21 cellular contexts compared by ENCODE assay signal in genomic region chr3:94626599-94626998, GRCh38.
"Had no signal": no experiment of that assay in that cellular context is flagged by ENCODE, and none has a peak within 500 bp of the region (broad histone marks: within the 10 kb centered on the region; RNA-seq: fewer than 3 reads in every experiment).

No MANE protein-coding gene starts in this region.

- H3K4me1 Mint-ChIP-seq: activated CD4-positive, alpha-beta memory T cell treated with anti-CD3 and anti-CD28 coated beads, Interleukin-2, amount 10 ng/mL, durations not matched to agents 7 days and 5 days; activated CD8-positive, alpha-beta memory T cell treated with anti-CD3 and anti-CD28 coated beads, Interleukin-2, amount 10 ng/mL, durations not matched to agents 7 days and 5 days; activated naive CD8-positive, alpha-beta T cell treated with anti-CD3 and anti-CD28 coated beads for 36 hours; naive thymus-derived CD8-positive, alpha-beta T cell; T-cell had no signal

- H3K4me3 ChIP-seq: body of pancreas, dorsolateral prefrontal cortex, gastrocnemius medialis, heart left ventricle, thyroid gland had no signal

- H3K9me3 Mint-ChIP-seq: activated CD4-positive, alpha-beta memory T cell treated with anti-CD3 and anti-CD28 coated beads, Interleukin-2, amount 10 ng/mL, durations not matched to agents 7 days and 5 days had no signal

- H3K27ac ChIP-seq: body of pancreas, dorsolateral prefrontal cortex, gastrocnemius medialis, heart left ventricle, thyroid gland had no signal

- H3K9me3 ChIP-seq: body of pancreas, gastrocnemius medialis, heart left ventricle, thyroid gland had no signal

- H3K36me3 ChIP-seq: gastrocnemius medialis, heart left ventricle, thyroid gland had no signal

- H3K4me1 ChIP-seq: body of pancreas, gastrocnemius medialis, heart left ventricle, thyroid gland had no signal

- ATAC-seq: activated CD8-positive, alpha-beta memory T cell treated with anti-CD3 and anti-CD28 coated beads, Interleukin-2, amount 10 ng/mL, durations not matched to agents 7 days and 5 days; body of pancreas; gastrocnemius medialis; left cardiac atrium; naive thymus-derived CD8-positive, alpha-beta T cell; T-cell had no signal

- DNase-seq: activated CD4-positive, alpha-beta memory T cell treated with anti-CD3 and anti-CD28 coated beads, Interleukin-2, amount 10 ng/mL, durations not matched to agents 7 days and 5 days; activated CD4-positive, alpha-beta T cell treated with anti-CD3 and anti-CD28 coated beads for 48 hours; activated CD4-positive, CD25-positive, alpha-beta regulatory T cell; activated CD8-positive, alpha-beta memory T cell treated with anti-CD3 and anti-CD28 coated beads, Interleukin-2, amount 10 ng/mL, durations not matched to agents 7 days and 5 days; activated naive CD8-positive, alpha-beta T cell treated with anti-CD3 and anti-CD28 coated beads for 36 hours; body of pancreas; caudate nucleus; dorsolateral prefrontal cortex; gastrocnemius medialis; heart left ventricle; left cardiac atrium; mesendoderm; naive thymus-derived CD8-positive, alpha-beta T cell; nucleus accumbens; retina; stimulated activated CD4-positive, alpha-beta T cell treated with anti-CD3 and anti-CD28 coated beads, Interleukin-12 subunit alpha, Interleukin-12 subunit beta, amount 100 ng/mL, for 4 hours; stimulated activated CD4-positive, alpha-beta T cell treated with anti-CD3 and anti-CD28 coated beads, Interleukin-1b, Interleukin-23, amount 100 ng/mL, for 48 hours; stimulated activated CD8-positive, alpha-beta memory T cell treated with anti-CD3 and anti-CD28 coated beads, Interleukin-4, amount 100 ng/mL, for 48 hours; stimulated activated naive CD4-positive, alpha-beta T cell treated with Interleukin-2 at 50 U/mL for 16 hours; T-cell; thyroid gland had no signal

- H3K36me3 Mint-ChIP-seq: activated CD8-positive, alpha-beta memory T cell treated with anti-CD3 and anti-CD28 coated beads, Interleukin-2, amount 10 ng/mL, durations not matched to agents 7 days and 5 days; activated naive CD8-positive, alpha-beta T cell treated with anti-CD3 and anti-CD28 coated beads for 36 hours; naive thymus-derived CD8-positive, alpha-beta T cell; T-cell had no signal

- H3K4me3 Mint-ChIP-seq: activated CD4-positive, alpha-beta memory T cell treated with anti-CD3 and anti-CD28 coated beads, Interleukin-2, amount 10 ng/mL, durations not matched to agents 7 days and 5 days; activated CD8-positive, alpha-beta memory T cell treated with anti-CD3 and anti-CD28 coated beads, Interleukin-2, amount 10 ng/mL, durations not matched to agents 7 days and 5 days; activated naive CD8-positive, alpha-beta T cell treated with anti-CD3 and anti-CD28 coated beads for 36 hours; naive thymus-derived CD8-positive, alpha-beta T cell; T-cell had no signal

- H3K27ac Mint-ChIP-seq: activated CD4-positive, alpha-beta memory T cell treated with anti-CD3 and anti-CD28 coated beads, Interleukin-2, amount 10 ng/mL, durations not matched to agents 7 days and 5 days; activated CD8-positive, alpha-beta memory T cell treated with anti-CD3 and anti-CD28 coated beads, Interleukin-2, amount 10 ng/mL, durations not matched to agents 7 days and 5 days; activated naive CD8-positive, alpha-beta T cell treated with anti-CD3 and anti-CD28 coated beads for 36 hours; naive thymus-derived CD8-positive, alpha-beta T cell; T-cell had no signal

- H3K27me3 Mint-ChIP-seq: activated CD4-positive, alpha-beta memory T cell treated with anti-CD3 and anti-CD28 coated beads, Interleukin-2, amount 10 ng/mL, durations not matched to agents 7 days and 5 days; activated CD8-positive, alpha-beta memory T cell treated with anti-CD3 and anti-CD28 coated beads, Interleukin-2, amount 10 ng/mL, durations not matched to agents 7 days and 5 days; activated naive CD8-positive, alpha-beta T cell treated with anti-CD3 and anti-CD28 coated beads for 36 hours; naive thymus-derived CD8-positive, alpha-beta T cell; T-cell had no signal

- H3K27me3 ChIP-seq: body of pancreas, gastrocnemius medialis, heart left ventricle, thyroid gland had no signal
